In the genomic region with DNA sequence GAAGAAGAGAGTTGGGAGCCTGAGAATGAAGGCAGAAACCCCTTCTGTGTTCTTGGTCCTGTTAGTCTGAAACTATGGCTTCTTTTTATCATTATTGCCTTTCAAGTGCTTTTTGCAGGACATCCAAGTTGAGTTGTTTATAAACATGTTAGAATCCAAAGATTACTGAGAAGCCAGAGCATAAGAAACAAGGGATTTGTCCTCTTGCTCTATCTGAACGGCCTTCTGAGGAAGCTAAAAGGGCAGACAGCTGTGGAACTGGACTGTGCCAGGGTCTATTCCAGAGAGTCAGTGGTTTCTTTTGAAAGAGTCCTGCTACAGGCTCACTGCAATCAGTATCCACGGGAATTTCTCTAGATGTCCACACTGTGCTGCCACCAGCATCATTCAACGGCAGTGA, we compare ENCODE assay signal across 15 cellular contexts.
DNase-seq lines count a peak whose midpoint lies in the region; TF ChIP-seq lines count a peak whose summit lies in the region.
"Had no signal": no experiment of that assay in that cellular context is flagged by ENCODE, and none has a peak within 500 bp of the region (broad histone marks: within the 10 kb centered on the region; RNA-seq: fewer than 3 reads in every experiment).

No MANE protein-coding gene starts in this region.

- no peak overlapping the region for H3K14ac ChIP-seq in mesenchymal stem cell (ENCODE audit: low read length in 2 of 2)
- no peak overlapping the region for H3K14ac ChIP-seq in trophoblast cell (ENCODE audit: low read length)

- H3K4me3 ChIP-seq in duodenal mucosa (ENCODE audit: low read depth in 1 of 2, low read length in 2 of 2) (no peak overlapping the region), mesenchymal stem cell (ENCODE audit: insufficient read depth in 1 of 2, low read depth in 1 of 2, low read length in 2 of 2) (no peak overlapping the region), trophoblast cell (ENCODE audit: low read depth, low read length) (no peak overlapping the region)
- H3K4me3 ChIP-seq: HAP-1 had no signal

- H3K79me2 ChIP-seq in trophoblast cell (ENCODE audit: control insufficient read depth, insufficient read depth, low read length, poor library complexity), result peaks cover 2% of the 10 kb centered on the region

- H3K4me1 Mint-ChIP-seq in osteocyte (ENCODE audit: unreplicated experiment), result no peaks in the 10 kb centered on the region
- H3K4me1 Mint-ChIP-seq: CD4-positive, alpha-beta memory T cell had no signal

- H3K4me1 ChIP-seq in duodenal mucosa (ENCODE audit: control insufficient read depth in 1 of 2, insufficient read depth in 2 of 2, low read length in 2 of 2) (no peaks in the 10 kb centered on the region), mesenchymal stem cell (ENCODE audit: control insufficient read depth, insufficient read depth, low read depth, low read length) (no peaks in the 10 kb centered on the region), trophoblast cell (ENCODE audit: control insufficient read depth in 1 of 2, insufficient read depth in 2 of 2, low read length in 2 of 2) (peaks cover 6% of the 10 kb centered on the region in 2 experiments)
- H3K4me1 ChIP-seq: HAP-1 had no signal

- no peak overlapping the region for H4K8ac ChIP-seq in mesenchymal stem cell (ENCODE audit: low read length)
- H4K8ac ChIP-seq in trophoblast cell (ENCODE audit: low read depth, low read length), result no peak overlapping the region

- H2BK120ac ChIP-seq in mesenchymal stem cell (ENCODE audit: low read depth, low read length), result no peak overlapping the region
- no peak overlapping the region for H2BK120ac ChIP-seq in trophoblast cell (ENCODE audit: insufficient read depth, low read length, poor library complexity)

- 61% methylated on average over 3 of the region's 3 CpGs for WGBS in mesenchymal stem cell
- no CpG with 5 or more reads among the region's 3 CpGs for WGBS in trophoblast cell (ENCODE audit: extremely low coverage, insufficient coverage, insufficient read length)

- no peaks in the 10 kb centered on the region for H3K36me3 ChIP-seq in duodenal mucosa (ENCODE audit: control insufficient read depth in 1 of 2, insufficient read depth in 2 of 2, low read length in 2 of 2)
- H3K36me3 ChIP-seq in mesenchymal stem cell (ENCODE audit: control insufficient read depth in 1 of 2, insufficient read depth in 2 of 2, low read depth in 1 of 2, low read length in 2 of 2), result no peaks in the 10 kb centered on the region
- no peaks in the 10 kb centered on the region for H3K36me3 ChIP-seq in trophoblast cell (ENCODE audit: control insufficient read depth in 1 of 2, insufficient read depth in 2 of 2, low read length in 2 of 2)
- H3K36me3 ChIP-seq: HAP-1 had no signal

- no peak overlapping the region for H4K12ac ChIP-seq in trophoblast cell (ENCODE audit: low read depth, low read length)

- H3K4me3 Mint-ChIP-seq in osteocyte (ENCODE audit: unreplicated experiment), result no peak overlapping the region
- H3K4me3 Mint-ChIP-seq: CD4-positive, alpha-beta memory T cell; HFFc6 had no signal

- H3K36me3 Mint-ChIP-seq in osteocyte (ENCODE audit: unreplicated experiment), result peaks cover 8% of the 10 kb centered on the region
- H3K36me3 Mint-ChIP-seq: CD4-positive, alpha-beta memory T cell had no signal

- H2AK5ac ChIP-seq in mesenchymal stem cell (ENCODE audit: low read length, severe bottlenecking) (no peak overlapping the region), trophoblast cell (ENCODE audit: low read length) (no peak overlapping the region)

- no peak overlapping the region for H2BK15ac ChIP-seq in mesenchymal stem cell (ENCODE audit: low read depth, poor library complexity, severe bottlenecking)

- H3K9me3 ChIP-seq in duodenal mucosa (ENCODE audit: control insufficient read depth in 1 of 2, low read length in 2 of 2) (no peaks in the 10 kb centered on the region), mesenchymal stem cell (ENCODE audit: control insufficient read depth, low read length) (peaks cover 7% of the 10 kb centered on the region), trophoblast cell (ENCODE audit: insufficient read depth, low read depth, low read length) (no peaks in the 10 kb centered on the region)
- H3K9me3 ChIP-seq: HAP-1 had no signal

- H3K18ac ChIP-seq in mesenchymal stem cell (ENCODE audit: low read depth in 1 of 2, low read length in 2 of 2), result peak overlapping the region in 1 of 2 experiments; percentile 12
- H3K18ac ChIP-seq in trophoblast cell (ENCODE audit: low read length), result no peak overlapping the region

- H3K4ac ChIP-seq in mesenchymal stem cell (ENCODE audit: low read depth in 1 of 2, low read length in 2 of 2) (no peak overlapping the region), trophoblast cell (ENCODE audit: low read depth, low read length) (peak overlapping the region; percentile 47)

- DNase-seq in mesenchymal stem cell (peak; percentile 48), trophoblast cell (no peak), head of caudate nucleus (no peak), midbrain (lab: John Stamatoyannopoulos, UW) (no peak), osteocyte (ENCODE audit: extremely low spot score, unreplicated experiment) (no peak)
- DNase-seq: C1 segment of cervical spinal cord; Calu3; CD4-positive, alpha-beta memory T cell; COR-L47; DMS53; DND-41; GOT3; HFFc6 had no signal

- H3K79me1 ChIP-seq in mesenchymal stem cell (replicated peaks; ENCODE audit: low read length, poor library complexity, severe bottlenecking), result no peaks in the 10 kb centered on the region
- H3K79me1 ChIP-seq in trophoblast cell (ENCODE audit: low read length), result peaks cover 2% of the 10 kb centered on the region

- H3K27ac Mint-ChIP-seq in osteocyte (ENCODE audit: unreplicated experiment), result no peak overlapping the region
- H3K27ac Mint-ChIP-seq: CD4-positive, alpha-beta memory T cell; HFFc6 had no signal

- H4K91ac ChIP-seq in mesenchymal stem cell (ENCODE audit: low read length) (no peak overlapping the region), trophoblast cell (ENCODE audit: low read depth, low read length) (no peak overlapping the region)

- TF ChIP-seq CTCF in osteocyte (IDR thresholded peaks at IDR 0.05), result no peak

- H2BK5ac ChIP-seq in mesenchymal stem cell (ENCODE audit: low read depth, low read length, poor library complexity, severe bottlenecking) (no peak overlapping the region), trophoblast cell (ENCODE audit: low read depth, low read length, poor library complexity) (no peak overlapping the region)

- no peak overlapping the region for H3K9ac ChIP-seq in duodenal mucosa (ENCODE audit: low read depth in 1 of 2, low read length in 2 of 2)
- no peak overlapping the region for H3K9ac ChIP-seq in mesenchymal stem cell (ENCODE audit: low read length)
- H3K9ac ChIP-seq in trophoblast cell (ENCODE audit: low read length), result no peak overlapping the region

- no peaks in the 10 kb centered on the region for H3K27me3 Mint-ChIP-seq in osteocyte (ENCODE audit: unreplicated experiment)
- H3K27me3 Mint-ChIP-seq: CD4-positive, alpha-beta memory T cell had no signal

- intact Hi-C loops in head of caudate nucleus (cut with DNase I), result no loop called here

- H2AFZ ChIP-seq in mesenchymal stem cell (ENCODE audit: low read depth, low read length) (no peak overlapping the region), trophoblast cell (ENCODE audit: insufficient read depth, low read length, poor library complexity) (no peak overlapping the region)

- H3K27me3 ChIP-seq in duodenal mucosa (ENCODE audit: control insufficient read depth in 1 of 2, insufficient read depth in 2 of 2, low read length in 2 of 2) (no peaks in the 10 kb centered on the region), mesenchymal stem cell (ENCODE audit: control insufficient read depth in 1 of 2, insufficient read depth in 1 of 2, low read length in 2 of 2) (peaks cover 0 to 3% of the 10 kb centered on the region in 2 experiments), trophoblast cell (ENCODE audit: insufficient read depth, low read length) (no peaks in the 10 kb centered on the region)

- peak overlapping the region; percentile 11 for H3K27ac ChIP-seq in duodenal mucosa (ENCODE audit: low read depth, low read length)
- no peak overlapping the region for H3K27ac ChIP-seq in mesenchymal stem cell (ENCODE audit: low read length, poor library complexity, severe bottlenecking)
- H3K27ac ChIP-seq in trophoblast cell (ENCODE audit: low read depth, low read length), result no peak overlapping the region

- H3K23ac ChIP-seq in mesenchymal stem cell (ENCODE audit: low read length in 2 of 2), result no peak overlapping the region
- H3K23ac ChIP-seq in trophoblast cell (ENCODE audit: low read length), result no peak overlapping the region

- H3K9me3 Mint-ChIP-seq in osteocyte (ENCODE audit: unreplicated experiment), result peaks cover 14% of the 10 kb centered on the region

- H3K4me2 ChIP-seq in mesenchymal stem cell (ENCODE audit: low read length, poor library complexity, severe bottlenecking) (no peak overlapping the region), trophoblast cell (ENCODE audit: low read length) (no peak overlapping the region)

- H2BK12ac ChIP-seq in mesenchymal stem cell (ENCODE audit: low read length in 2 of 2) (no peak overlapping the region), trophoblast cell (ENCODE audit: low read length) (no peak overlapping the region)
